Comparison of ENCODE assay signal across 27 cellular contexts in genomic region chr7:22810843-22811242, GRCh38. TPM values are rescaled to one million over a fixed set of nuclear protein-coding genes. Genes with fewer than 3 reads are reported as not detected.
DNase-seq lines count a peak whose midpoint lies in the region; ATAC-seq, FAIRE-seq and TF ChIP-seq lines count a peak whose summit lies in the region.
"Had no signal": no experiment of that assay in that cellular context is flagged by ENCODE, and none has a peak within 500 bp of the region (broad histone marks: within the 10 kb centered on the region; RNA-seq: fewer than 3 reads in every experiment).

No MANE protein-coding gene starts in this region.

- TF ChIP-seq RAD21 in HepG2 (CRISPR knock-in tag; IDR thresholded peaks at IDR 0.05), result no peak

- H3K9ac ChIP-seq in HepG2 (ENCODE audit: insufficient read depth, low read depth, low read length), result no peak overlapping the region
- H3K9ac ChIP-seq: GM23248 had no signal

- peaks cover 4% of the 10 kb centered on the region for H3K4me1 Mint-ChIP-seq in activated B cell treated with CpG ODN at 0.5 μM for 24 hours
- peaks cover 11 to 28% of the 10 kb centered on the region in 2 donors for H3K4me1 Mint-ChIP-seq in stimulated activated naive B cell treated with anti-CD40 and anti-IgM and Interleukin-4, amounts not matched to agents 10 μg/mL and 1 μg/mL and 100 μg/mL, for 72 hours

- peaks cover 61% of the 10 kb centered on the region for H3K4me1 ChIP-seq in HepG2 (ENCODE audit: insufficient read depth, low read length)
- peaks cover 0 to 9% (median 0%) of the 10 kb centered on the region in 4 donors for H3K4me1 ChIP-seq in right lobe of liver
- peaks cover 4% of the 10 kb centered on the region; the same call in 1 of the 2 replicates for H3K4me1 ChIP-seq in iPS DF 6.9 (ENCODE audit: control insufficient read depth, insufficient read depth, low read length)
- H3K4me1 ChIP-seq in lower lobe of right lung, result peaks cover 4% of the 10 kb centered on the region
- H3K4me1 ChIP-seq: prostate gland had no signal

- H3K4me3 Mint-ChIP-seq in activated B cell treated with CpG ODN at 0.5 μM for 24 hours, result no peak overlapping the region
- no peak overlapping the region for H3K4me3 Mint-ChIP-seq in stimulated activated naive B cell treated with anti-CD40 and anti-IgM and Interleukin-4, amounts not matched to agents 10 μg/mL and 1 μg/mL and 100 μg/mL, for 72 hours
- H3K4me3 Mint-ChIP-seq: neural crest cell had no signal

- peaks cover 0 to 17% of the 10 kb centered on the region in 2 experiments; a peak in 2 of 5 replicates for H3K36me3 ChIP-seq in HepG2 (replicated peaks in 1 of 2; ENCODE audit: control insufficient read depth in 1 of 2, insufficient read depth in 2 of 2, low read length in 2 of 2)
- H3K36me3 ChIP-seq in right lobe of liver, result peaks cover 0 to 24% (median 6%) of the 10 kb centered on the region in 4 donors
- H3K36me3 ChIP-seq in iPS DF 6.9 (ENCODE audit: control insufficient read depth, insufficient read depth, low read length), result peaks cover 3% of the 10 kb centered on the region; the same call in 1 of the 2 replicates
- H3K36me3 ChIP-seq in lower lobe of right lung, result peaks cover 48% of the 10 kb centered on the region
- H3K36me3 ChIP-seq: prostate gland had no signal

- no peak for FAIRE-seq in HepG2 (lab: Jason Lieb, UNC)
- FAIRE-seq: HTR-8/SVneo, RCC 7860, small intestine had no signal

- H3K4me2 ChIP-seq in HepG2 (ENCODE audit: low read depth, low read length), result no peak overlapping the region

- H3K27ac ChIP-seq in HepG2 (ENCODE audit: extremely low read length, insufficient read depth, low read length) (peak overlapping the region; percentile 15), right lobe of liver (no peak overlapping the region), iPS DF 6.9 (ENCODE audit: low read length) (peak overlapping the region; percentile 75), lower lobe of right lung (no peak overlapping the region)
- H3K27ac ChIP-seq: GM23248, prostate gland had no signal

- peak overlapping the region; percentile 0 for H3K27ac Mint-ChIP-seq in activated B cell treated with CpG ODN at 0.5 μM for 24 hours
- H3K27ac Mint-ChIP-seq in stimulated activated naive B cell treated with anti-CD40 and anti-IgM and Interleukin-4, amounts not matched to agents 10 μg/mL and 1 μg/mL and 100 μg/mL, for 72 hours, result peak overlapping the region; percentile 71

- no peak overlapping the region for H3K4me3 ChIP-seq in HepG2 (replicated peaks in 1 of 3; ENCODE audit: insufficient read depth in 1 of 3, low read depth in 2 of 3, low read length in 3 of 3)
- H3K4me3 ChIP-seq in right lobe of liver, result no peak overlapping the region
- no peak overlapping the region for H3K4me3 ChIP-seq in iPS DF 6.9 (ENCODE audit: low read length)
- H3K4me3 ChIP-seq in lower lobe of right lung, result no peak overlapping the region
- H3K4me3 ChIP-seq: GM23248, prostate gland, stomach had no signal

- H3K36me3 Mint-ChIP-seq in activated B cell treated with CpG ODN at 0.5 μM for 24 hours (ENCODE audit: low read depth), result peaks cover 48% of the 10 kb centered on the region
- H3K36me3 Mint-ChIP-seq in stimulated activated naive B cell treated with anti-CD40 and anti-IgM and Interleukin-4, amounts not matched to agents 10 μg/mL and 1 μg/mL and 100 μg/mL, for 72 hours, result peaks cover 15 to 24% of the 10 kb centered on the region in 2 donors

- no peaks in the 10 kb centered on the region for H4K20me1 ChIP-seq in HepG2 (ENCODE audit: insufficient read depth, low read length)

- no peaks in the 10 kb centered on the region for H3K27me3 Mint-ChIP-seq in activated B cell treated with CpG ODN at 0.5 μM for 24 hours
- H3K27me3 Mint-ChIP-seq in stimulated activated naive B cell treated with anti-CD40 and anti-IgM and Interleukin-4, amounts not matched to agents 10 μg/mL and 1 μg/mL and 100 μg/mL, for 72 hours, result no peaks in the 10 kb centered on the region

- CTCF ChIA-PET in HepG2 (lab: Yijun Ruan, JAX; ENCODE audit: low intra/inter-chr PET ratio, low total read pairs), result no interaction called here
- CTCF ChIA-PET in activated B cell treated with CpG ODN at 0.5 μM for 24 hours (lab: Charles Lee), result no interaction called here

- TF ChIP-seq CTCF in HepG2 (CRISPR knock-in tag; IDR thresholded peaks at IDR 0.05) (no peak), right lobe of liver (IDR thresholded peaks at IDR 0.05) (no peak), activated B cell treated with CpG ODN at 0.5 μM for 24 hours (IDR thresholded peaks at IDR 0.05) (no peak), lower lobe of right lung (IDR thresholded peaks at IDR 0.05) (no peak)

- H3K79me2 ChIP-seq in HepG2 (ENCODE audit: insufficient read depth, low read length), result no peaks in the 10 kb centered on the region

- no TSS peak for BruUV-seq in HepG2 (replicated peaks; lab: Mats Ljungman, UMichigan)

- H2AFZ ChIP-seq in HepG2 (ENCODE audit: low read length), result no peak overlapping the region
- H2AFZ ChIP-seq: GM23248 had no signal

- TF ChIP-seq POLR2A in HepG2 (IDR thresholded peaks at IDR 0.05; ENCODE audit: insufficient read depth in 1 of 2, low read depth in 2 of 2, low read length in 2 of 2) (no peak), right lobe of liver (IDR thresholded peaks at IDR 0.05) (no peak)

- TF ChIP-seq EP300 in HepG2 (IDR thresholded peaks at IDR 0.05; ENCODE audit: low read depth in 2 of 2, low read length in 2 of 2) (no peak), HepG2 (CRISPR knock-in tag; IDR thresholded peaks at IDR 0.05; ENCODE audit: borderline replicate concordance) (no peak)

- H3K9me3 ChIP-seq in HepG2 (ENCODE audit: low read length) (no peaks in the 10 kb centered on the region), right lobe of liver (no peaks in the 10 kb centered on the region), iPS DF 6.9 (ENCODE audit: control insufficient read depth, insufficient read depth, low read length) (no peaks in the 10 kb centered on the region), lower lobe of right lung (no peaks in the 10 kb centered on the region)
- H3K9me3 ChIP-seq: prostate gland, stomach had no signal

- ATAC-seq in HepG2 (no peak), right lobe of liver (no peak), activated B cell treated with CpG ODN at 0.5 μM for 24 hours (ENCODE audit: low read depth) (no peak), GM21515 (IDR thresholded peaks at IDR 0.05; ENCODE audit: unreplicated experiment) (no peak), lower lobe of right lung (no peak)
- ATAC-seq in stimulated activated naive B cell treated with anti-CD40 and anti-IgM and Interleukin-4, amounts not matched to agents 10 μg/mL and 1 μg/mL and 100 μg/mL, for 72 hours (replicated peaks), result no peak
- ATAC-seq: activated CD4-positive, CD25-positive, alpha-beta regulatory T cell treated with anti-CD3 and anti-CD28 coated beads, Interleukin-2, amount 50 U/mL, for 24 hours had no signal

- intact Hi-C loops in HepG2 (cut with micrococcal nuclease; ENCODE audit: unreplicated experiment), result no loop called here
- intact Hi-C loops in right lobe of liver (cut with DNase I), result no loop called here
- intact Hi-C loops in activated B cell treated with CpG ODN at 0.5 μM for 24 hours (cut with micrococcal nuclease), result no loop called here
- intact Hi-C loops in lower lobe of right lung (cut with DNase I), result no loop called here

- H3K27me3 ChIP-seq in HepG2 (ENCODE audit: control insufficient read depth in 1 of 2, insufficient read depth in 2 of 2, low read length in 2 of 2) (no peaks in the 10 kb centered on the region), right lobe of liver (no peaks in the 10 kb centered on the region), iPS DF 6.9 (ENCODE audit: control insufficient read depth, insufficient read depth, low read length) (no peaks in the 10 kb centered on the region), lower lobe of right lung (ENCODE audit: low read depth) (no peaks in the 10 kb centered on the region)
- H3K27me3 ChIP-seq: stomach had no signal

- in situ Hi-C loops in HepG2 (cut with HindIII; ENCODE audit: extremely low pct_ligation_motif_present, low pct_unique_long_range_greater_than_20kb), result no loop called here

- 100% methylated on average over 1 of the region's 1 CpG for WGBS in HepG2 (ENCODE audit: low lambda C conversion rate)
- WGBS in right lobe of liver (ENCODE audit: insufficient coverage, low coverage, low lambda C conversion rate, missing lambda C conversion rate), result 100% methylated on average over 1 of the region's 1 CpG
- no CpG with 5 or more reads among the region's 1 CpG for WGBS in iPS DF 6.9 (ENCODE audit: insufficient coverage, insufficient read length)

- POLR2A ChIA-PET in HepG2 (lab: Yijun Ruan, JAX) (interaction anchor here (1.0 to 1.5 kb wide), 3 partner anchors 10 to 24 kb away, joined by 3 to 5 read pairs (median 4); partner anchors contain the start of gene TOMM7), activated B cell treated with CpG ODN at 0.5 μM for 24 hours (lab: Charles Lee) (no interaction called here)

- H3K9me3 Mint-ChIP-seq in activated B cell treated with CpG ODN at 0.5 μM for 24 hours, result no peaks in the 10 kb centered on the region
- H3K9me3 Mint-ChIP-seq in stimulated activated naive B cell treated with anti-CD40 and anti-IgM and Interleukin-4, amounts not matched to agents 10 μg/mL and 1 μg/mL and 100 μg/mL, for 72 hours, result no peaks in the 10 kb centered on the region
- H3K9me3 Mint-ChIP-seq: neural crest cell had no signal

- no peak for DNase-seq in HepG2 (ENCODE audit: low spot score)
- no peak for DNase-seq in right lobe of liver
- no peak for DNase-seq in activated B cell treated with CpG ODN at 0.5 μM for 24 hours
- DNase-seq in iPS DF 6.9 (ENCODE audit: low read depth, low spot score), result no peak
- no peak for DNase-seq in stimulated activated naive B cell treated with anti-CD40 and anti-IgM and Interleukin-4, amounts not matched to agents 10 μg/mL and 1 μg/mL and 100 μg/mL, for 72 hours
- DNase-seq in ecto neural progenitor cell (ENCODE audit: low spot score), result no peak
- DNase-seq in lower lobe of right lung, result no peak
- DNase-seq: activated gamma-delta T cell; aorta; cerebellar nuclear complex; DMS153; foreskin melanocyte; GDM1; GM23248; NCI-H2081 treated with DMSO at 0.1 percent for 48 hours; NCI-H446; small intestine; stimulated activated CD4-positive, alpha-beta T cell treated with anti-CD3 and anti-CD28 coated beads, Interleukin-2, amount 100 ng/mL, for 48 hours; stomach; T-helper 9 cell; trophoblast cell had no signal

RNA-seq across cellular contexts. Expression of gene TOMM7, which starts 11.8 kb away (rescaled TPM):
- 251 and 352 TPM in 2 replicates for total RNA-seq in HepG2 (2016; rRNA removed; fragmentation: Illumina TruSeq; extraction: Trizol)
- total RNA-seq in HepG2 (2016; cell fraction: cytosol; rRNA removed; fragmentation: Illumina TruSeq; extraction: Trizol; ENCODE audit: low read depth), result 240 and 298 TPM in 2 replicates
- 254 and 324 TPM in 2 replicates for total RNA-seq in HepG2 (2016; cell fraction: insoluble cytoplasmic fraction; rRNA removed; fragmentation: Illumina TruSeq; extraction: Trizol)
- total RNA-seq in HepG2 (2016; cell fraction: membrane; rRNA removed; fragmentation: Illumina TruSeq; extraction: Trizol), result 330 and 358 TPM in 2 replicates
- total RNA-seq in HepG2 (2016; cell fraction: nucleus; rRNA removed; fragmentation: Illumina TruSeq; extraction: Trizol), result 87.9 and 93.9 TPM in 2 replicates
- 328 and 369 TPM in 2 replicates for polyA plus RNA-seq in HepG2 (2011; rRNA removed)
- 127 and 129 TPM in 2 replicates for polyA plus RNA-seq in HepG2 (2011; cell fraction: cytosol; rRNA removed)
- polyA plus RNA-seq in HepG2 (2011; cell fraction: nucleus; rRNA removed), result 34.6 and 47.7 TPM in 2 replicates
- polyA plus RNA-seq in HepG2 (2012), result 309 and 319 TPM in 2 replicates
- polyA plus RNA-seq in HepG2 (2016; cell fraction: cytosol; fragmentation: Illumina TruSeq; extraction: Trizol; ENCODE audit: low read depth), result 336 and 479 TPM in 2 replicates
- 318 and 360 TPM in 2 replicates for polyA plus RNA-seq in HepG2 (2016; cell fraction: insoluble cytoplasmic fraction; fragmentation: Illumina TruSeq; extraction: Trizol; ENCODE audit: low read depth)
- 372 and 511 TPM in 2 replicates for polyA plus RNA-seq in HepG2 (2016; cell fraction: membrane; fragmentation: Illumina TruSeq; extraction: Trizol; ENCODE audit: low read depth)
- 176 and 184 TPM in 2 replicates for polyA plus RNA-seq in HepG2 (2016; cell fraction: nucleus; fragmentation: Illumina TruSeq; extraction: Trizol; ENCODE audit: insufficient read depth, low read depth)
- 115 and 385 TPM in 2 replicates for polyA minus RNA-seq in HepG2 (2011; rRNA and poly(A)+ RNA removed; ENCODE audit: low replicate concordance)
- polyA minus RNA-seq in HepG2 (2011; cell fraction: cytosol; rRNA and poly(A)+ RNA removed), result 16.5 and 34.8 TPM in 2 replicates
- polyA minus RNA-seq in HepG2 (2011; cell fraction: nucleus; rRNA and poly(A)+ RNA removed), result 30.5 and 32.2 TPM in 2 replicates
- 100 to 1,000 TPM in 3 of 6 experiments, 10 to 100 TPM in 3; 25.9 to 180 (median 102) TPM for total RNA-seq in right lobe of liver
- total RNA-seq in activated B cell treated with CpG ODN at 0.5 μM for 24 hours, result 324 and 406 TPM in 2 replicates
- 376 TPM for total RNA-seq in lower lobe of right lung

Comparison
In these comparisons a context has a peak if more than half of its experiments do, and no peak if none do; other contexts are left out.
1. H3K27ac ChIP-seq: peak in HepG2 (single experiment) and iPS DF 6.9 (single experiment); none in right lobe of liver (0 of 3) and lower lobe of right lung (single experiment).